Comparison of ENCODE assay signal across 11 cellular contexts in genomic region chr6:45548657-45549515, GRCh38.
DNase-seq lines count a peak whose midpoint lies in the region; ATAC-seq, FAIRE-seq and TF ChIP-seq lines count a peak whose summit lies in the region.
"Had no signal": no experiment of that assay in that cellular context is flagged by ENCODE, and none has a peak within 500 bp of the region (broad histone marks: within the 10 kb centered on the region; RNA-seq: fewer than 3 reads in every experiment).

No MANE protein-coding gene starts in this region.

- H3K36me3 Mint-ChIP-seq in immature natural killer cell = peaks cover 0 to 5% (median 0%) of the 10 kb centered on the region in 3 donors

- CTCF ChIA-PET in mammary epithelial cell (lab: Charles Lee; ENCODE audit: low non-redundant PET) = interaction anchor here (0.6 kb wide), 1 partner anchor 166 kb away, joined by 3 read pairs; no protein-coding TSS in a partner anchor

- no peaks in the 10 kb centered on the region for H3K27me3 ChIP-seq in bronchial epithelial cell (ENCODE audit: control insufficient read depth, insufficient read depth, low read length)
- no peaks in the 10 kb centered on the region for H3K27me3 ChIP-seq in mammary epithelial cell (ENCODE audit: insufficient read depth, low read length)
- H3K27me3 ChIP-seq: cardiac muscle cell, vagina had no signal

- H3K27ac ChIP-seq in mammary epithelial cell (ENCODE audit: insufficient read depth, low read depth, low read length) = no peak overlapping the region
- H3K27ac ChIP-seq: cardiac muscle cell, vagina had no signal

- DNase-seq in bronchial epithelial cell (ENCODE audit: low read depth) (peak; percentile 8), immature natural killer cell (no peak), amygdala (lab: John Stamatoyannopoulos, UW) (no peak), globus pallidus (ENCODE audit: low spot score) (no peak), mammary epithelial cell (no peak)
- DNase-seq: DND-41 had no signal

- no peak overlapping the region for H3K9ac ChIP-seq in mammary epithelial cell (ENCODE audit: insufficient read depth, low read length)

- H3K4me3 Mint-ChIP-seq in immature natural killer cell = no peak overlapping the region

- dilution Hi-C loops in mammary epithelial cell (cut with HindIII; ENCODE audit: low sequenced_read_pairs) = no loop called here

- in situ Hi-C loops in mammary epithelial cell (cut with MboI; ENCODE audit: low sequenced_read_pairs in 2 of 2) = no loop called here

- H3K79me2 ChIP-seq in mammary epithelial cell (ENCODE audit: insufficient read depth, low read length) = no peaks in the 10 kb centered on the region

- TF ChIP-seq CTCF in bronchial epithelial cell (IDR thresholded peaks at IDR 0.05; ENCODE audit: insufficient read depth, low read length, severe bottlenecking) (no peak), mammary epithelial cell (conservative IDR thresholded peaks at IDR 0.05 in 1 of 2, IDR thresholded peaks at IDR 0.05 in 1 of 2; ENCODE audit: extremely low read depth in 1 of 2, insufficient read depth in 1 of 2, low read depth in 1 of 2, low read length in 2 of 2) (no peak)

- no peaks in the 10 kb centered on the region for H3K9me3 Mint-ChIP-seq in immature natural killer cell

- peaks cover 0 to 2% (median 0%) of the 10 kb centered on the region in 3 donors for H3K27me3 Mint-ChIP-seq in immature natural killer cell (ENCODE audit: low read depth in 3 of 3)

- H3K4me2 ChIP-seq in mammary epithelial cell (ENCODE audit: insufficient read depth, low read depth, low read length) = no peak overlapping the region

- H2AFZ ChIP-seq in mammary epithelial cell (ENCODE audit: low read depth, low read length) = no peak overlapping the region

- FAIRE-seq in bronchial epithelial cell (lab: Jason Lieb, UNC) = no peak

- intact Hi-C loops in mammary epithelial cell (cut with micrococcal nuclease) = no loop called here

- ATAC-seq in GM18498 (IDR thresholded peaks at IDR 0.05; ENCODE audit: unreplicated experiment) (peak; percentile 95), GM21367 (IDR thresholded peaks at IDR 0.05; ENCODE audit: unreplicated experiment) (peak; percentile 95), HG03139 (IDR thresholded peaks at IDR 0.05; ENCODE audit: unreplicated experiment) (peak; percentile 91)

- BruUV-seq in mammary epithelial cell (replicated peaks; lab: Mats Ljungman, UMichigan) = no TSS peak

- H3K4me1 ChIP-seq in mammary epithelial cell (ENCODE audit: insufficient read depth, low read length) = peaks cover 2% of the 10 kb centered on the region
- H3K4me1 ChIP-seq: vagina had no signal

- peak overlapping the region in 1 of 6 donors; percentile 31 for H3K27ac Mint-ChIP-seq in immature natural killer cell

- peaks cover 0 to 2% of the 10 kb centered on the region in 2 donors for H3K4me1 Mint-ChIP-seq in immature natural killer cell

- H4K20me1 ChIP-seq in mammary epithelial cell (ENCODE audit: insufficient read depth, low read length) = no peaks in the 10 kb centered on the region

- peaks cover 2% of the 10 kb centered on the region for H3K36me3 ChIP-seq in bronchial epithelial cell (ENCODE audit: control insufficient read depth, insufficient read depth, low read length)
- H3K36me3 ChIP-seq in mammary epithelial cell (ENCODE audit: insufficient read depth, low read length) = no peaks in the 10 kb centered on the region
- H3K36me3 ChIP-seq: cardiac muscle cell, vagina had no signal

- WGBS in mammary epithelial cell (ENCODE audit: low coverage, missing lambda C conversion rate) = 98% methylated on average over 7 of the region's 7 CpGs

- H3K9me3 ChIP-seq in mammary epithelial cell (replicated peaks; ENCODE audit: insufficient read depth, low read length) = no peaks in the 10 kb centered on the region
- H3K9me3 ChIP-seq: vagina had no signal

- H3K4me3 ChIP-seq in bronchial epithelial cell (ENCODE audit: low read depth, low read length) (no peak overlapping the region), mammary epithelial cell (replicated peaks in 1 of 3; ENCODE audit: insufficient read depth in 1 of 3, low read depth in 2 of 3, low read length in 3 of 3) (no peak overlapping the region)
- H3K4me3 ChIP-seq: cardiac muscle cell, vagina had no signal
